Comparison of ENCODE assay signal across 20 cellular contexts in genomic region chr20:6974819-6975218, GRCh38.
DNase-seq lines count a peak whose midpoint lies in the region; ATAC-seq and TF ChIP-seq lines count a peak whose summit lies in the region.
"Had no signal": no experiment of that assay in that cellular context is flagged by ENCODE, and none has a peak within 500 bp of the region (broad histone marks: within the 10 kb centered on the region; RNA-seq: fewer than 3 reads in every experiment).

No MANE protein-coding gene starts in this region.

- TF ChIP-seq EP300 in ovary (IDR thresholded peaks at IDR 0.05): no peak

- DNase-seq in amniotic epithelial cell (ENCODE audit: low read depth) (peak; percentile 48), dorsolateral prefrontal cortex (no peak), renal cortical epithelial cell (ENCODE audit: low read depth) (peak; percentile 3), substantia nigra (lab: John Stamatoyannopoulos, UW) (no peak), Right ventricle myocardium inferior (ENCODE audit: missing footprints) (no peak), NCI-H1092 treated with DMSO at 0.1 percent for 48 hours (lab: John Stamatoyannopoulos, UW) (no peak), ovary (no peak)
- DNase-seq: CD4-positive, CD25-positive, alpha-beta regulatory T cell; CD8-positive, alpha-beta memory T cell; DMS 273 treated with DMSO at 0.1 percent for 48 hours; DMS79; EL; GDM1; GOT3; HFFc6 had no signal

- no peaks in the 10 kb centered on the region for H3K9me3 ChIP-seq in ovary
- H3K9me3 ChIP-seq: HAP-1 had no signal

- no peak overlapping the region for H3K4me3 ChIP-seq in dorsolateral prefrontal cortex
- no peak overlapping the region for H3K4me3 ChIP-seq in ovary
- H3K4me3 ChIP-seq: BLaER1, HAP-1 had no signal

- H3K27me3 ChIP-seq in dorsolateral prefrontal cortex: no peaks in the 10 kb centered on the region
- H3K27me3 ChIP-seq in ovary: no peaks in the 10 kb centered on the region
- H3K27me3 ChIP-seq: BLaER1 had no signal

- ATAC-seq in Right ventricle myocardium inferior (no peak), GM21619 (IDR thresholded peaks at IDR 0.05; ENCODE audit: unreplicated experiment) (no peak)

- no peaks in the 10 kb centered on the region for H3K36me3 ChIP-seq in ovary
- H3K36me3 ChIP-seq: BLaER1, HAP-1 had no signal

- no peak for TF ChIP-seq CTCF in dorsolateral prefrontal cortex (IDR thresholded peaks at IDR 0.05 in 54 of 56, conservative IDR thresholded peaks at IDR 0.05 in 2 of 56; ENCODE audit: low read depth in 1 of 56, partially characterized antibody in 56 of 56)
- TF ChIP-seq CTCF in ovary (IDR thresholded peaks at IDR 0.05): no peak

- no peak for TF ChIP-seq POLR2A in ovary (IDR thresholded peaks at IDR 0.05)

- peak overlapping the region in 33 of 59 donors; percentile 1 to 85 (median 66) for H3K27ac ChIP-seq in dorsolateral prefrontal cortex
- peak overlapping the region; percentile 79 for H3K27ac ChIP-seq in substantia nigra (ENCODE audit: low read depth, low read length, poor library complexity, severe bottlenecking)
- H3K27ac ChIP-seq in ovary: no peak overlapping the region
- H3K27ac ChIP-seq: 22Rv1, BLaER1, C4-2B had no signal

- intact Hi-C loops in dorsolateral prefrontal cortex (cut with DNase I) (no loop called here), Right ventricle myocardium inferior (cut with DNase I) (no loop called here), ovary (cut with DNase I) (no loop called here)

- H3K4me1 ChIP-seq in ovary (ENCODE audit: insufficient read depth): no peaks in the 10 kb centered on the region
- H3K4me1 ChIP-seq: BLaER1, HAP-1 had no signal

Comparison
In these comparisons a context has a peak if more than half of its experiments do, and no peak if none do; other contexts are left out.
1. DNase-seq: peak in amniotic epithelial cell (single experiment) and renal cortical epithelial cell (single experiment); none in dorsolateral prefrontal cortex (0 of 10), substantia nigra (0 of 49), Right ventricle myocardium inferior (single experiment), NCI-H1092 treated with DMSO at 0.1 percent for 48 hours (single experiment) and ovary (0 of 5).
2. H3K27ac ChIP-seq: peak in dorsolateral prefrontal cortex (33 of 59) and substantia nigra (single experiment); none in ovary (0 of 2).